In genomic region chr12:9636150-9636549, GRCh38 we compare ENCODE assay signal across 20 cellular contexts. TPM values are rescaled to one million over a fixed set of nuclear protein-coding genes. Genes with fewer than 3 reads are reported as not detected.
DNase-seq lines count a peak whose midpoint lies in the region; ATAC-seq, FAIRE-seq and TF ChIP-seq lines count a peak whose summit lies in the region.
"Had no signal": no experiment of that assay in that cellular context is flagged by ENCODE, and none has a peak within 500 bp of the region (broad histone marks: within the 10 kb centered on the region; RNA-seq: fewer than 3 reads in every experiment).

No MANE protein-coding gene starts in this region.

- intact Hi-C loops in activated naive CD4-positive, alpha-beta T cell treated with anti-CD3 and anti-CD28 coated beads for 36 hours (cut with micrococcal nuclease), result loop anchor here (10.0 kb wide), 1 partner anchor 509 kb away; no protein-coding TSS in a partner anchor

- no peak for TF ChIP-seq POLR2A in GM12892 (IDR thresholded peaks at IDR 0.05; ENCODE audit: low read depth, low read length)

- peaks cover 62% of the 10 kb centered on the region for H3K4me1 Mint-ChIP-seq in activated naive CD4-positive, alpha-beta T cell treated with anti-CD3 and anti-CD28 coated beads for 36 hours (ENCODE audit: low read depth)
- peaks cover 71 to 83% (median 79%) of the 10 kb centered on the region in 3 donors for H3K4me1 Mint-ChIP-seq in T-cell
- H3K4me1 Mint-ChIP-seq in naive thymus-derived CD8-positive, alpha-beta T cell, result peaks cover 29 to 77% (median 69%) of the 10 kb centered on the region in 4 donors

- DNase-seq in activated naive CD4-positive, alpha-beta T cell treated with anti-CD3 and anti-CD28 coated beads for 36 hours, result no peak
- DNase-seq in activated naive CD4-positive, alpha-beta T cell (lab: John Stamatoyannopoulos, UW), result no peak
- no peak for DNase-seq in GM12892 (ENCODE audit: insufficient read length)
- DNase-seq in T-cell, result no peak
- DNase-seq in naive thymus-derived CD8-positive, alpha-beta T cell, result no peak
- DNase-seq: esophagus squamous epithelium; GM23248; left ventricle myocardium superior; NCI-H1105; NCI-H2107; RPMI8226; stimulated activated CD4-positive, alpha-beta T cell treated with anti-CD3 and anti-CD28 coated beads, Interleukin-2, amount 100 ng/mL, for 48 hours; testis had no signal

- FAIRE-seq in GM12892 (lab: Jason Lieb, UNC), result peak; percentile 89
- FAIRE-seq: G401.6, K562 had no signal

- H3K4me3 Mint-ChIP-seq in activated naive CD4-positive, alpha-beta T cell treated with anti-CD3 and anti-CD28 coated beads for 36 hours, result no peak overlapping the region
- peak overlapping the region in 1 of 3 donors; percentile 41 for H3K4me3 Mint-ChIP-seq in T-cell
- H3K4me3 Mint-ChIP-seq in naive thymus-derived CD8-positive, alpha-beta T cell, result peak overlapping the region in 5 of 10 donors; percentile 15 to 69 (median 42)

- POLR2A ChIA-PET in T-cell (lab: Charles Lee), result interaction anchor here (0.6 to 1.2 kb wide), 2 partner anchors 35 to 267 kb away, joined by 3 to 5 read pairs; no protein-coding TSS in a partner anchor
- POLR2A ChIA-PET in naive thymus-derived CD8-positive, alpha-beta T cell (lab: Charles Lee), result interaction anchor here (0.9 to 8.3 kb wide), 5 partner anchors 13 to 72 kb away, joined by 4 to 106 read pairs (median 12); partner anchors contain the start of gene CLEC2D

- H3K27ac Mint-ChIP-seq in activated naive CD4-positive, alpha-beta T cell treated with anti-CD3 and anti-CD28 coated beads for 36 hours, result peak overlapping the region; percentile 90
- H3K27ac Mint-ChIP-seq in T-cell, result peak overlapping the region; percentile 74 to 95
- H3K27ac Mint-ChIP-seq in naive thymus-derived CD8-positive, alpha-beta T cell, result peak overlapping the region; percentile 82 to 99 (median 92)

- ATAC-seq in T-cell (replicated peaks in 1 of 4) (no peak), HG03196 (IDR thresholded peaks at IDR 0.05; ENCODE audit: unreplicated experiment) (no peak), HG02970 (IDR thresholded peaks at IDR 0.05; ENCODE audit: low FRiP score, unreplicated experiment) (no peak), HG03045 (IDR thresholded peaks at IDR 0.05; ENCODE audit: unreplicated experiment) (no peak)
- ATAC-seq in naive thymus-derived CD8-positive, alpha-beta T cell, result no peak
- ATAC-seq: left ventricle myocardium superior had no signal

- H3K27me3 Mint-ChIP-seq in activated naive CD4-positive, alpha-beta T cell treated with anti-CD3 and anti-CD28 coated beads for 36 hours (ENCODE audit: low read depth), result no peaks in the 10 kb centered on the region
- H3K27me3 Mint-ChIP-seq in T-cell, result no peaks in the 10 kb centered on the region
- H3K27me3 Mint-ChIP-seq in naive thymus-derived CD8-positive, alpha-beta T cell, result no peaks in the 10 kb centered on the region

- CTCF ChIA-PET in activated naive CD4-positive, alpha-beta T cell treated with anti-CD3 and anti-CD28 coated beads for 36 hours (lab: Charles Lee), result interaction anchor here (0.8 to 6.1 kb wide), 6 partner anchors 19 to 163 kb away, joined by 3 to 31 read pairs (median 4); no protein-coding TSS in a partner anchor
- CTCF ChIA-PET in T-cell (lab: Charles Lee), result interaction anchor here (0.6 to 5.2 kb wide), 9 partner anchors 11 to 250 kb away, joined by 3 to 41 read pairs (median 4); no protein-coding TSS in a partner anchor

- peaks cover 19% of the 10 kb centered on the region for H3K36me3 Mint-ChIP-seq in activated naive CD4-positive, alpha-beta T cell treated with anti-CD3 and anti-CD28 coated beads for 36 hours (ENCODE audit: low read depth)
- peaks cover 11% of the 10 kb centered on the region for H3K36me3 Mint-ChIP-seq in T-cell
- H3K36me3 Mint-ChIP-seq in naive thymus-derived CD8-positive, alpha-beta T cell, result peaks cover 0 to 10% (median 0%) of the 10 kb centered on the region in 3 donors

- H3K9me3 Mint-ChIP-seq in activated naive CD4-positive, alpha-beta T cell treated with anti-CD3 and anti-CD28 coated beads for 36 hours, result peaks cover 12% of the 10 kb centered on the region
- peaks cover 0 to 11% (median 5%) of the 10 kb centered on the region in 3 donors for H3K9me3 Mint-ChIP-seq in T-cell
- H3K9me3 Mint-ChIP-seq in naive thymus-derived CD8-positive, alpha-beta T cell, result peaks cover 0 to 20% (median 2%) of the 10 kb centered on the region in 9 donors

RNA-seq across cellular contexts. Expression of gene KLRB1, which starts 28.4 kb away (rescaled TPM):
- total RNA-seq in activated naive CD4-positive, alpha-beta T cell treated with anti-CD3 and anti-CD28 coated beads for 36 hours, result under 1 TPM in 1 of 2 experiments, not detected in 1; 0.25 TPM
- polyA plus RNA-seq in GM12892 (2012; ENCODE audit: missing spikeins), result 0.78 TPM
- total RNA-seq in T-cell, result 10 to 100 TPM in 4 of 5 donors, 1 to 10 TPM in 1; 9.0 to 55.5 (median 31.6) TPM
- 1 to 10 TPM; 1.6 TPM for total RNA-seq in naive thymus-derived CD8-positive, alpha-beta T cell
- 10 to 100 TPM in 1 of 3 donors, under 1 TPM in 2; 0.58 to 41.2 (median 0.95) TPM for polyA plus RNA-seq in naive thymus-derived CD8-positive, alpha-beta T cell
- total RNA-seq: cardiac muscle cell, glomerular endothelial cell, GM23248, K562 had no signal
- polyA plus RNA-seq: cardiac muscle cell, GM23248, K562 had no signal

RNA-seq across cellular contexts. Expression of gene CLEC2D, which starts 33.4 kb away (rescaled TPM):
- total RNA-seq in activated naive CD4-positive, alpha-beta T cell treated with anti-CD3 and anti-CD28 coated beads for 36 hours, result 100 to 1,000 TPM; 176 to 184 TPM
- polyA plus RNA-seq in GM12892 (2012; ENCODE audit: missing spikeins), result 187 TPM
- total RNA-seq in T-cell, result 100 to 1,000 TPM; 217 to 338 (median 311) TPM
- total RNA-seq in naive thymus-derived CD8-positive, alpha-beta T cell, result 100 to 1,000 TPM; 433 to 438 TPM
- 100 to 1,000 TPM; 315 to 389 (median 329) TPM for polyA plus RNA-seq in naive thymus-derived CD8-positive, alpha-beta T cell
